In the genomic region with DNA sequence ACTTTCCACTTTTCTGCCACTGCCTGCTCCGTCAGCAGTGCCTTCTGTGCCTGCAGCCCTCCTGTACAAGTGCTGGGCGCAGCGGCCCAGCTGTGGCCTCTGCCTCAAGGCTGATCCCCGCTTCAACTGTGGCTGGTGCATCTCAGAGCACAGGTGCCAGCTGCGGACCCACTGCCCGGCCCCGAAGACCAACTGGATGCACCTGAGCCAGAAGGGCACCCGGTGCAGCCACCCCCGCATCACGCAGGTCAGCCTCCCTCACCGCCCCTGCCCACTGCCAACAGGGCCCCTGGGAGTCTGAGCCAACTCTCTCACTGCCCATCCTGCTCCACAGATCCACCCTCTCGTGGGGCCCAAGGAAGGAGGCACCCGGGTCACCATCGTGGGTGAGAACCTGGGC, we compare ENCODE assay signal across 3 cellular contexts.
"Had no signal": no experiment of that assay in that cellular context is flagged by ENCODE, and none has a peak within 500 bp of the region (broad histone marks: within the 10 kb centered on the region; RNA-seq: fewer than 3 reads in every experiment).

No MANE protein-coding gene starts in this region.

- ATAC-seq: GM12878 had no signal

- H3K4me3 ChIP-seq: GM12878 had no signal

- DNase-seq: GDM1, GF-D8 had no signal
